In genomic region chr21:42593007-42593814, GRCh38 we compare ENCODE assay signal across 8 cellular contexts.
DNase-seq lines count a peak whose midpoint lies in the region; ATAC-seq and TF ChIP-seq lines count a peak whose summit lies in the region.

No MANE protein-coding gene starts in this region.

- H3K27ac ChIP-seq in SK-N-SH (ENCODE audit: low read depth in 2 of 2, low read length in 1 of 2) (no peak overlapping the region), aorta (ENCODE audit: low read depth in 1 of 2, low read length in 2 of 2) (no peak overlapping the region)

- CTCF ChIA-PET in SK-N-SH (lab: Yijun Ruan, JAX): interaction anchor here (0.5 to 3.6 kb wide), 53 partner anchors 9 to 445 kb away, joined by 3 to 52 read pairs (median 4); partner anchors contain the start of gene PDE9A

- H3K27me3 ChIP-seq in Loucy (ENCODE audit: insufficient read depth, low read length, poor library complexity, severe bottlenecking): no peaks in the 10 kb centered on the region
- no peaks in the 10 kb centered on the region for H3K27me3 ChIP-seq in SK-N-SH (ENCODE audit: insufficient read depth)
- no peaks in the 10 kb centered on the region for H3K27me3 ChIP-seq in aorta (ENCODE audit: control insufficient read depth in 1 of 2, insufficient read depth in 2 of 2, low read length in 1 of 2)

- no peaks in the 10 kb centered on the region for H4K20me1 ChIP-seq in Loucy (ENCODE audit: insufficient read depth, low read length, poor library complexity, severe bottlenecking)
- no peaks in the 10 kb centered on the region for H4K20me1 ChIP-seq in SK-N-SH (ENCODE audit: insufficient read depth)

- H3K36me3 Mint-ChIP-seq in activated naive CD8-positive, alpha-beta T cell treated with anti-CD3 and anti-CD28 coated beads for 36 hours: no peaks in the 10 kb centered on the region

- POLR2A ChIA-PET in SK-N-SH (lab: Yijun Ruan, JAX): interaction anchor here (0.7 kb wide), 1 partner anchor 300 kb away, joined by 3 read pairs; the partner anchor contains the start of gene NDUFV3

- H3K4me2 ChIP-seq in Loucy (ENCODE audit: low read depth, low read length, poor library complexity, severe bottlenecking) (peak overlapping the region; percentile 83), SK-N-SH (no peak overlapping the region)

- intact Hi-C loops in left cardiac atrium (cut with DNase I) (loop anchor here in 1 of 2 donors (5.0 kb wide), 1 partner anchor 224 kb away; no protein-coding TSS in a partner anchor), aorta (cut with DNase I) (no loop called here)

- no peaks in the 10 kb centered on the region for H3K27me3 Mint-ChIP-seq in activated naive CD8-positive, alpha-beta T cell treated with anti-CD3 and anti-CD28 coated beads for 36 hours

- H3K4me1 ChIP-seq in Loucy (ENCODE audit: insufficient read depth, low read length, poor library complexity, severe bottlenecking): peaks cover 37% of the 10 kb centered on the region
- H3K4me1 ChIP-seq in SK-N-SH (ENCODE audit: control insufficient read depth in 1 of 2, insufficient read depth in 2 of 2, low read depth in 1 of 2, low read length in 1 of 2): peaks cover 0 to 4% of the 10 kb centered on the region in 2 experiments; a peak in 1 of 4 replicates
- H3K4me1 ChIP-seq in aorta (ENCODE audit: control insufficient read depth in 1 of 2, insufficient read depth in 2 of 2, low read length in 2 of 2): no peaks in the 10 kb centered on the region

- DNase-seq in DMS53 (lab: John Stamatoyannopoulos, UW) (peak; percentile 77), SK-N-SH (peak; percentile 95), left cardiac atrium (peak; percentile 73), putamen (ENCODE audit: low spot score) (peak; percentile 62), aorta (peak in 1 of 2 donors; percentile 64)
- DNase-seq in activated naive CD8-positive, alpha-beta T cell treated with anti-CD3 and anti-CD28 coated beads for 36 hours: peak; percentile 73

- peaks cover 12% of the 10 kb centered on the region; the same call in 1 of the 2 replicates for H3K79me2 ChIP-seq in Loucy (ENCODE audit: insufficient read depth, low read length)
- H3K79me2 ChIP-seq in SK-N-SH (ENCODE audit: insufficient read depth): no peaks in the 10 kb centered on the region

- WGBS in SK-N-SH (ENCODE audit: low lambda C conversion rate): 22% methylated on average over 17 of the region's 33 CpGs
- 21 to 24% methylated on average over 32 to 33 of the region's 33 CpGs for WGBS in aorta, 2 donors

- no peak overlapping the region for H3K4me3 Mint-ChIP-seq in activated naive CD8-positive, alpha-beta T cell treated with anti-CD3 and anti-CD28 coated beads for 36 hours

- H2AFZ ChIP-seq in Loucy (ENCODE audit: low read length) (0 out of 2 replicates have a peak overlapping the region, but pooled peaks have one; percentile 11), SK-N-SH (ENCODE audit: low read depth) (no peak overlapping the region)

- H3K27ac Mint-ChIP-seq in activated naive CD8-positive, alpha-beta T cell treated with anti-CD3 and anti-CD28 coated beads for 36 hours: no peak overlapping the region

- peak; percentile 79 for TF ChIP-seq CTCF in Loucy (conservative IDR thresholded peaks at IDR 0.05; ENCODE audit: low read length)
- TF ChIP-seq CTCF in SK-N-SH (IDR thresholded peaks at IDR 0.05): no peak; the same call in 1 of the 2 replicates

- ATAC-seq in left cardiac atrium (peak; percentile 91 to 93), aorta (ENCODE audit: low FRiP score) (peak; percentile 85), GM19023 (IDR thresholded peaks at IDR 0.05; ENCODE audit: unreplicated experiment) (no peak)

- H3K9ac ChIP-seq in Loucy (ENCODE audit: low read depth, low read length, poor library complexity, severe bottlenecking) (peak overlapping the region; percentile 78), SK-N-SH (no peak overlapping the region)

- H3K4me3 ChIP-seq in Loucy (ENCODE audit: low read length, poor library complexity, severe bottlenecking) (no peak overlapping the region), SK-N-SH (ENCODE audit: low read depth in 2 of 2, low read length in 1 of 2) (peak overlapping the region in 1 of 2 experiments; percentile 35; a peak in 1 of 4 replicates), aorta (ENCODE audit: low read length in 2 of 2) (no peak overlapping the region)

- TF ChIP-seq RAD21 in SK-N-SH (IDR thresholded peaks at IDR 0.05; ENCODE audit: low read length): peak; percentile 85

- H3K9me2 ChIP-seq in Loucy (replicated peaks; ENCODE audit: low read depth, low read length) (no peaks in the 10 kb centered on the region), SK-N-SH (no peaks in the 10 kb centered on the region)

- H3K36me3 ChIP-seq in Loucy (ENCODE audit: insufficient read depth, low read length) (no peaks in the 10 kb centered on the region), SK-N-SH (replicated peaks in 1 of 2; ENCODE audit: control insufficient read depth in 1 of 2, insufficient read depth in 2 of 2, low read length in 1 of 2) (no peaks in the 10 kb centered on the region), aorta (ENCODE audit: control insufficient read depth in 1 of 2, insufficient read depth in 2 of 2, low read length in 1 of 2) (no peaks in the 10 kb centered on the region)

- no peak for TF ChIP-seq EP300 in SK-N-SH (IDR thresholded peaks at IDR 0.05; ENCODE audit: borderline replicate concordance in 1 of 2, low read depth in 1 of 2, low read length in 1 of 2)

- no peaks in the 10 kb centered on the region for H3K9me3 ChIP-seq in Loucy (ENCODE audit: insufficient read depth, low read depth, low read length)
- H3K9me3 ChIP-seq in SK-N-SH: no peaks in the 10 kb centered on the region
- no peaks in the 10 kb centered on the region for H3K9me3 ChIP-seq in aorta (ENCODE audit: control insufficient read depth, low read length)

- no peaks in the 10 kb centered on the region for H3K9me3 Mint-ChIP-seq in activated naive CD8-positive, alpha-beta T cell treated with anti-CD3 and anti-CD28 coated beads for 36 hours

- H3F3A ChIP-seq in Loucy (ENCODE audit: low read depth) (peaks cover 4% of the 10 kb centered on the region; the same call in 1 of the 2 replicates), SK-N-SH (replicated peaks; ENCODE audit: insufficient read depth) (no peaks in the 10 kb centered on the region)

- peaks cover 15% of the 10 kb centered on the region for H3K4me1 Mint-ChIP-seq in activated naive CD8-positive, alpha-beta T cell treated with anti-CD3 and anti-CD28 coated beads for 36 hours

TF ChIP-seq in SK-N-SH, 30 proteins besides CTCF, POLR2A, EP300 and RAD21:
- TF ChIP-seq SIN3A (IDR thresholded peaks at IDR 0.05; ENCODE audit: borderline replicate concordance, low read depth, low read length) (no peak), SMC3 (IDR thresholded peaks at IDR 0.05; ENCODE audit: low read depth, low read length) (peak; percentile 53)
